Comparison of ENCODE assay signal across 18 cellular contexts in the genomic region with DNA sequence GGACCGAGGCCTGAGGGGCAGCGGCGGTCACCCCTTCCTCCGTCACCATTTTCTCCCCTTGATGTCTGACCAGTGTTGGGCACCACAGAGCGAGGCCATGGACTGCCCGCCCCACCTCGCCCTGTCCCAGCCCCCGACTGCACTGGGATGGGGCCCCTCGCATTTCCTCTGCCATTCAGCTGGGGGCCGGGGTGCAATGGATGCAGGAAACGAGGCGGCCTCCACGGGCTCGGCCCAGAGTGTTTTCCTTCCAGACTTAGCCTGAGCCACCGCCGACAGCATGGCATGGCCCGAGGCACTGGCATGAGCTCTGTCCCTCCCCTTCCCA. TPM values are rescaled to one million over a fixed set of nuclear protein-coding genes. Genes with fewer than 3 reads are reported as not detected.
DNase-seq lines count a peak whose midpoint lies in the region; ATAC-seq lines count a peak whose summit lies in the region.
"Had no signal": no experiment of that assay in that cellular context is flagged by ENCODE, and none has a peak within 500 bp of the region (broad histone marks: within the 10 kb centered on the region; RNA-seq: fewer than 3 reads in every experiment).

No MANE protein-coding gene starts in this region.

- intact Hi-C loops in CD4-positive, alpha-beta memory T cell (cut with micrococcal nuclease), result loop anchor here (5.0 kb wide), 2 partner anchors 48 to 68 kb away; no protein-coding TSS in a partner anchor
- intact Hi-C loops in posterior vena cava (cut with DNase I), result loop anchor here (5.0 kb wide), 2 partner anchors 83 to 88 kb away; no protein-coding TSS in a partner anchor

- H3K27ac Mint-ChIP-seq in CD4-positive, alpha-beta memory T cell, result peak overlapping the region in 5 of 7 donors; percentile 57 to 85 (median 73)
- peak overlapping the region; percentile 37 to 87 (median 71) for H3K27ac Mint-ChIP-seq in immature natural killer cell
- peak overlapping the region; percentile 17 for H3K27ac Mint-ChIP-seq in stimulated activated memory B cell treated with anti-CD40 and anti-IgM and Interleukin-4, amounts not matched to agents 10 μg/mL and 1 μg/mL and 100 μg/mL, for 72 hours

- peak overlapping the region; percentile 97 for H3K4me2 ChIP-seq in BLaER1
- H3K4me2 ChIP-seq: A549 had no signal

- H3K9me3 Mint-ChIP-seq in CD4-positive, alpha-beta memory T cell, result no peaks in the 10 kb centered on the region
- no peaks in the 10 kb centered on the region for H3K9me3 Mint-ChIP-seq in immature natural killer cell
- no peaks in the 10 kb centered on the region for H3K9me3 Mint-ChIP-seq in stimulated activated memory B cell treated with anti-CD40 and anti-IgM and Interleukin-4, amounts not matched to agents 10 μg/mL and 1 μg/mL and 100 μg/mL, for 72 hours

- peaks cover 62% of the 10 kb centered on the region for H4K20me1 ChIP-seq in BLaER1

- peak overlapping the region; percentile 26; the same call in 1 of the 2 replicates for H3K27ac ChIP-seq in BLaER1
- H3K27ac ChIP-seq in CD4-positive, alpha-beta memory T cell (ENCODE audit: low read depth, low read length), result no peak overlapping the region
- H3K27ac ChIP-seq: A549, SK-N-MC had no signal

- H3K4me3 Mint-ChIP-seq in CD4-positive, alpha-beta memory T cell, result no peak overlapping the region
- peak overlapping the region in 4 of 5 donors; percentile 33 to 63 (median 48) for H3K4me3 Mint-ChIP-seq in immature natural killer cell
- no peak overlapping the region for H3K4me3 Mint-ChIP-seq in stimulated activated memory B cell treated with anti-CD40 and anti-IgM and Interleukin-4, amounts not matched to agents 10 μg/mL and 1 μg/mL and 100 μg/mL, for 72 hours

- ATAC-seq in stimulated activated memory B cell treated with anti-CD40 and anti-IgM and Interleukin-4, amounts not matched to agents 10 μg/mL and 1 μg/mL and 100 μg/mL, for 72 hours, result no peak
- ATAC-seq: A549, PC-3 had no signal

- no peak for DNase-seq in CD4-positive, alpha-beta memory T cell
- no peak for DNase-seq in immature natural killer cell
- no peak for DNase-seq in COLO668 (lab: John Stamatoyannopoulos, UW; ENCODE audit: unreplicated experiment)
- no peak for DNase-seq in NCI-H1105 (lab: John Stamatoyannopoulos, UW)
- no peak for DNase-seq in posterior vena cava (ENCODE audit: low spot score)
- DNase-seq: GDM1, Kasumi-1, NCI-H1417 treated with DMSO at 0.1 percent for 48 hours, NCI-H187, NCI-H446, NCI-H526, PC-3, SHP77, SW 1271 had no signal

- CTCF ChIA-PET in CD4-positive, alpha-beta memory T cell (lab: Charles Lee; ENCODE audit: partially characterized antibody), result interaction anchor here (1.4 kb wide), 1 partner anchor 81 kb away, joined by 4 read pairs; no protein-coding TSS in a partner anchor

- peaks cover 0 to 2% of the 10 kb centered on the region in 2 donors for H3K36me3 Mint-ChIP-seq in CD4-positive, alpha-beta memory T cell
- peaks cover 0 to 8% (median 0%) of the 10 kb centered on the region in 3 donors for H3K36me3 Mint-ChIP-seq in immature natural killer cell
- peaks cover 10% of the 10 kb centered on the region for H3K36me3 Mint-ChIP-seq in stimulated activated memory B cell treated with anti-CD40 and anti-IgM and Interleukin-4, amounts not matched to agents 10 μg/mL and 1 μg/mL and 100 μg/mL, for 72 hours

- H3K4me1 ChIP-seq in BLaER1, result peaks cover 85% of the 10 kb centered on the region
- no peaks in the 10 kb centered on the region for H3K4me1 ChIP-seq in CD4-positive, alpha-beta memory T cell (ENCODE audit: insufficient read depth, low read length)

- no peak overlapping the region for H3K4me3 ChIP-seq in BLaER1
- H3K4me3 ChIP-seq in CD4-positive, alpha-beta memory T cell (ENCODE audit: low read length in 2 of 2), result no peak overlapping the region
- H3K4me3 ChIP-seq: A549, SK-N-MC had no signal

- peak overlapping the region; percentile 53; the same call in 1 of the 2 replicates for H3K9ac ChIP-seq in BLaER1

- no peaks in the 10 kb centered on the region for H3K9me3 ChIP-seq in BLaER1
- H3K9me3 ChIP-seq in CD4-positive, alpha-beta memory T cell (ENCODE audit: control insufficient read depth in 1 of 2, low read length in 2 of 2), result no peaks in the 10 kb centered on the region
- H3K9me3 ChIP-seq: A549 had no signal

- H3K27me3 ChIP-seq in BLaER1, result no peaks in the 10 kb centered on the region
- H3K27me3 ChIP-seq in CD4-positive, alpha-beta memory T cell (ENCODE audit: insufficient read depth, low read length), result no peaks in the 10 kb centered on the region

- peaks cover 36% of the 10 kb centered on the region for H3K36me3 ChIP-seq in BLaER1
- H3K36me3 ChIP-seq in CD4-positive, alpha-beta memory T cell (ENCODE audit: insufficient read depth, low read length), result no peaks in the 10 kb centered on the region

- H3K27me3 Mint-ChIP-seq in CD4-positive, alpha-beta memory T cell, result no peaks in the 10 kb centered on the region
- H3K27me3 Mint-ChIP-seq in immature natural killer cell (ENCODE audit: low read depth in 3 of 3), result peaks cover 7 to 17% (median 7%) of the 10 kb centered on the region in 3 donors
- no peaks in the 10 kb centered on the region for H3K27me3 Mint-ChIP-seq in stimulated activated memory B cell treated with anti-CD40 and anti-IgM and Interleukin-4, amounts not matched to agents 10 μg/mL and 1 μg/mL and 100 μg/mL, for 72 hours

- H3K4me1 Mint-ChIP-seq in CD4-positive, alpha-beta memory T cell, result peaks cover 2 to 14% (median 5%) of the 10 kb centered on the region in 4 donors
- H3K4me1 Mint-ChIP-seq in immature natural killer cell, result peaks cover 17 to 32% of the 10 kb centered on the region in 2 donors
- peaks cover 25% of the 10 kb centered on the region for H3K4me1 Mint-ChIP-seq in stimulated activated memory B cell treated with anti-CD40 and anti-IgM and Interleukin-4, amounts not matched to agents 10 μg/mL and 1 μg/mL and 100 μg/mL, for 72 hours

- POLR2A ChIA-PET in CD4-positive, alpha-beta memory T cell (lab: Charles Lee; ENCODE audit: partially characterized antibody), result interaction anchor here (1.0 kb wide), 1 partner anchor 71 kb away, joined by 3 read pairs; no protein-coding TSS in a partner anchor

RNA-seq across cellular contexts. Expression of a gene that starts 44.6 kb away (rescaled TPM):
- 10 to 100 TPM; 84.5 to 91.5 TPM for total RNA-seq in CD4-positive, alpha-beta memory T cell
- 10 to 100 TPM in 1 of 2 donors, 1 to 10 TPM in 1; 3.0 to 23.5 TPM for polyA plus RNA-seq in CD4-positive, alpha-beta memory T cell
- 10 to 100 TPM in 1 of 3 donors, 1 to 10 TPM in 2; 1.0 to 29.0 (median 8.7) TPM for polyA plus RNA-seq in immature natural killer cell
- 10 to 100 TPM; 23.2 to 29.1 TPM for total RNA-seq in posterior vena cava

Comparison
In these comparisons a context has a peak if more than half of its experiments do, and no peak if none do; other contexts are left out.
1. H3K27ac Mint-ChIP-seq: peak in every context shown above with its lines; median percentile 73 in CD4-positive, alpha-beta memory T cell; 71 in immature natural killer cell; 17 in stimulated activated memory B cell treated with anti-CD40 and anti-IgM and Interleukin-4, amounts not matched to agents 10 μg/mL and 1 μg/mL and 100 μg/mL, for 72 hours.
2. H3K4me3 Mint-ChIP-seq: peak in immature natural killer cell (4 of 5); none in CD4-positive, alpha-beta memory T cell (0 of 8) and stimulated activated memory B cell treated with anti-CD40 and anti-IgM and Interleukin-4, amounts not matched to agents 10 μg/mL and 1 μg/mL and 100 μg/mL, for 72 hours (single experiment).